12 cellular contexts compared by ENCODE assay signal in the genomic region with DNA sequence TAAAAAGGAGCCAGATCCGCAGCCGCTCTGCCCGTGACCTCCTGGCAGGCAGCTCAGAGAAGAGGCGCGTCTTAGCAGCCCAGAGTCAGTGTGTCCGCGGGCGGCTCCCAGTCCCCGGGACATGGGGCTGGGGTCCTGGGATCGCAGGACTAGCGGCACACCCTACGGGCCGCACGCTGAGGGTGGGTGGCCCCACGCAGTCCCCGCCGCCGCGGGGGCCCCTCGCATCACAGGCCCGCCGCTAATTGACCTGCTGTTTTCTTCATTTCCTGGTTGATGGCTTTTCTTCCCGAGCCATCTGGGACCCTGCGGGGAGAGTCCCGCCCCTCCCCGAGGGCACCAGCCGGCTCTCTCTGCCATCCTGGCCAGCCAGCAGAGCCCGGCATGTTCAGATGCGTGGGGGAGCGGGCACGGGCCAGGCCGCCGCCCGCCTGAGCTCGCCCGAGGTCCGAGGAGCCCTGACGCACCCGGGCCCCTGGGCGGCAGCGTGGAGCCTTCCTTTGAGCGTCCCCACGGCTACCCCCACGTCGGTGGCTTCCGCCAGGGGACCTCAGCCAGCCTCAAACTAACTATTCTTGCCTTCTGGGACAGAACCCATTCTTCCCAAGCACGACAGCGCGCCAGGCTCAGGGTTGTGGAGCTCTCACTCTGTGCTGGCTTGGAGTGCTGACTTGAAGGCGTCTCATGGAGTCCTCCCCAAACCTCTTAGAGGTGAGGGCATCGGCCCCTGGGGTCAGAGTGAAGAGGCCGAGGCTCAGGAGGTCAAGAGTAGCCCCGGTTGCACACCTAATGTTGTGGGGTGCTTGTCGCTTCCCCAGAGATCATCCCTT. TPM values are rescaled to one million over a fixed set of nuclear protein-coding genes. Genes with fewer than 3 reads are reported as not detected.
DNase-seq lines count a peak whose midpoint lies in the region; ATAC-seq and TF ChIP-seq lines count a peak whose summit lies in the region.
"Had no signal": no experiment of that assay in that cellular context is flagged by ENCODE, and none has a peak within 500 bp of the region (broad histone marks: within the 10 kb centered on the region; RNA-seq: fewer than 3 reads in every experiment).

No MANE protein-coding gene starts in this region.

- no peak overlapping the region for H3K18ac ChIP-seq in mesenchymal stem cell (ENCODE audit: low read depth in 1 of 2, low read length in 2 of 2)

- peak overlapping the region; percentile 95 for H3K27ac Mint-ChIP-seq in glutamatergic neuron (ENCODE audit: unreplicated experiment)
- H3K27ac Mint-ChIP-seq: IgD-negative memory B cell had no signal

- no peak overlapping the region for H3K14ac ChIP-seq in mesenchymal stem cell (ENCODE audit: low read length in 2 of 2)

- ATAC-seq in HG03095 (IDR thresholded peaks at IDR 0.05; ENCODE audit: unreplicated experiment) (no peak), HG03460 (IDR thresholded peaks at IDR 0.05; ENCODE audit: unreplicated experiment) (no peak)

- peaks cover 3% of the 10 kb centered on the region for H3K4me1 Mint-ChIP-seq in glutamatergic neuron (ENCODE audit: low read depth, unreplicated experiment)

- no peaks in the 10 kb centered on the region for H3K9me3 ChIP-seq in mesenchymal stem cell (ENCODE audit: control insufficient read depth, low read length)
- no peaks in the 10 kb centered on the region for H3K9me3 ChIP-seq in thyroid gland

- H3K79me1 ChIP-seq in mesenchymal stem cell (replicated peaks; ENCODE audit: low read length, poor library complexity, severe bottlenecking) = no peaks in the 10 kb centered on the region

- intact Hi-C loops in thyroid gland (cut with DNase I) = no loop called here

- no peaks in the 10 kb centered on the region for H3K36me3 ChIP-seq in mesenchymal stem cell (ENCODE audit: control insufficient read depth in 1 of 2, insufficient read depth in 2 of 2, low read depth in 1 of 2, low read length in 2 of 2)
- no peaks in the 10 kb centered on the region for H3K36me3 ChIP-seq in thyroid gland

- H3K4ac ChIP-seq in mesenchymal stem cell (ENCODE audit: low read depth in 1 of 2, low read length in 2 of 2) = no peak overlapping the region

- H3K27me3 Mint-ChIP-seq in glutamatergic neuron (ENCODE audit: unreplicated experiment) = peaks cover 4% of the 10 kb centered on the region

- no peak overlapping the region for H2AFZ ChIP-seq in mesenchymal stem cell (ENCODE audit: low read depth, low read length)

- H3K27me3 ChIP-seq in mesenchymal stem cell (ENCODE audit: control insufficient read depth in 1 of 2, insufficient read depth in 1 of 2, low read length in 2 of 2) (peaks cover 17 to 40% of the 10 kb centered on the region in 2 experiments), thyroid gland (no peaks in the 10 kb centered on the region)

- peak overlapping the region; percentile 18 for H3K9ac ChIP-seq in mesenchymal stem cell (ENCODE audit: low read length)

- no peak overlapping the region for H2BK120ac ChIP-seq in mesenchymal stem cell (ENCODE audit: low read depth, low read length)

- no peak for TF ChIP-seq CTCF in glutamatergic neuron (IDR thresholded peaks at IDR 0.05; ENCODE audit: partially characterized antibody, unreplicated experiment)
- TF ChIP-seq CTCF in thyroid gland (IDR thresholded peaks at IDR 0.05) = no peak

- H3K36me3 Mint-ChIP-seq in glutamatergic neuron (ENCODE audit: unreplicated experiment) = no peaks in the 10 kb centered on the region
- H3K36me3 Mint-ChIP-seq: IgD-negative memory B cell had no signal

- 30% methylated on average over 54 of the region's 54 CpGs for WGBS in mesenchymal stem cell
- 9 to 29% methylated on average over 11 to 32 of the region's 54 CpGs for WGBS in thyroid gland, 2 donors

- no peak overlapping the region for H2AK5ac ChIP-seq in mesenchymal stem cell (ENCODE audit: low read length, severe bottlenecking)

- H3K4me1 ChIP-seq in mesenchymal stem cell (ENCODE audit: control insufficient read depth, insufficient read depth, low read depth, low read length) (peaks cover 2% of the 10 kb centered on the region), thyroid gland (peaks cover 5 to 7% of the 10 kb centered on the region in 2 donors)

- H2BK5ac ChIP-seq in mesenchymal stem cell (ENCODE audit: low read depth, low read length, poor library complexity, severe bottlenecking) = no peak overlapping the region

- no peak overlapping the region for H4K91ac ChIP-seq in mesenchymal stem cell (ENCODE audit: low read length)

- no peak overlapping the region for H2BK12ac ChIP-seq in mesenchymal stem cell (ENCODE audit: low read length in 2 of 2)

- H3K4me3 ChIP-seq in mesenchymal stem cell (ENCODE audit: insufficient read depth in 1 of 2, low read depth in 1 of 2, low read length in 2 of 2) = peak overlapping the region in 1 of 2 experiments; percentile 49
- no peak overlapping the region for H3K4me3 ChIP-seq in thyroid gland (replicated peaks in 1 of 3)

- H3K27ac ChIP-seq in mesenchymal stem cell (ENCODE audit: low read length, poor library complexity, severe bottlenecking) (no peak overlapping the region), thyroid gland (no peak overlapping the region)

- H2BK15ac ChIP-seq in mesenchymal stem cell (ENCODE audit: low read depth, poor library complexity, severe bottlenecking) = no peak overlapping the region

- no peak for TF ChIP-seq POLR2A in thyroid gland (IDR thresholded peaks at IDR 0.05)

- H3K9me3 Mint-ChIP-seq in glutamatergic neuron (ENCODE audit: unreplicated experiment) = peaks cover 5% of the 10 kb centered on the region

- DNase-seq in DMS53 (lab: John Stamatoyannopoulos, UW) (peak; percentile 38), DMS53 treated with DMSO at 0.1 percent for 48 hours (lab: John Stamatoyannopoulos, UW; ENCODE audit: unreplicated experiment) (no peak), glutamatergic neuron (peak; percentile 72), mesenchymal stem cell (no peak), thyroid gland (peak; percentile 13 to 14), SIG-M5 (lab: John Stamatoyannopoulos, UW) (no peak)
- DNase-seq: activated CD8-positive, alpha-beta memory T cell treated with anti-CD3 and anti-CD28 coated beads, Interleukin-2, amount 50 U/mL, for 48 hours; NCI-H2029 had no signal

- H3K4me3 Mint-ChIP-seq in glutamatergic neuron (ENCODE audit: unreplicated experiment) = peak overlapping the region; percentile 85

- H3K23ac ChIP-seq in mesenchymal stem cell (ENCODE audit: low read length in 2 of 2) = no peak overlapping the region

- H4K8ac ChIP-seq in mesenchymal stem cell (ENCODE audit: low read length) = no peak overlapping the region

- H3K4me2 ChIP-seq in mesenchymal stem cell (ENCODE audit: low read length, poor library complexity, severe bottlenecking) = no peak overlapping the region

RNA-seq across cellular contexts. Expression of gene CACNA2D3, which starts 34.6 kb away (rescaled TPM):
- total RNA-seq in glutamatergic neuron (ENCODE audit: unreplicated experiment) (10.0 TPM), thyroid gland (1 to 10 TPM; 2.9 to 4.8 (median 4.5) TPM)
- 0.28 TPM for polyA plus RNA-seq in mesenchymal stem cell (2013, experiment 1 of 2)
- 0.27 TPM for polyA plus RNA-seq in mesenchymal stem cell (2013, experiment 2 of 2)
- total RNA-seq: endothelial cell of umbilical vein had no signal
- polyA plus RNA-seq: endothelial cell of umbilical vein, IgD-negative memory B cell had no signal

Comparison
In these comparisons a context has a peak if more than half of its experiments do, and no peak if none do; other contexts are left out.
1. DNase-seq: peak in DMS53 (single experiment), glutamatergic neuron (single experiment) and thyroid gland (2 of 2); none in DMS53 treated with DMSO at 0.1 percent for 48 hours (single experiment), mesenchymal stem cell (single experiment) and SIG-M5 (single experiment).